Comparison of ENCODE assay signal across 1 cellular context in genomic region chr6:42199106-42199981, GRCh38.
TF ChIP-seq lines count a peak whose summit lies in the region.

No MANE protein-coding gene starts in this region.

TF ChIP-seq in IMR-90, 13 proteins besides CTCF, POLR2A, EP300 and RAD21:
- TF ChIP-seq SMC3 (IDR thresholded peaks at IDR 0.05; ENCODE audit: low read depth, low read length): no peak
- no peak for TF ChIP-seq MAZ (IDR thresholded peaks at IDR 0.05; ENCODE audit: borderline replicate concordance, low read depth, low read length)
- TF ChIP-seq CHD1 (IDR thresholded peaks at IDR 0.05; ENCODE audit: low read depth, low read length): no peak
- TF ChIP-seq USF2 (IDR thresholded peaks at IDR 0.05; ENCODE audit: low read depth, low read length): no peak
- no peak for TF ChIP-seq BHLHE40 (IDR thresholded peaks at IDR 0.05; ENCODE audit: low read depth, low read length)
- no peak for TF ChIP-seq MAFK (IDR thresholded peaks at IDR 0.05; ENCODE audit: low read depth, low read length)
- TF ChIP-seq FOS (IDR thresholded peaks at IDR 0.05; ENCODE audit: low read depth, low read length): no peak
- no peak for TF ChIP-seq CEBPB (IDR thresholded peaks at IDR 0.05; ENCODE audit: low read depth, low read length)
